23 cellular contexts compared by ENCODE assay signal in genomic region chr1:70656371-70656770, GRCh38.
"Had no signal": no experiment of that assay in that cellular context is flagged by ENCODE, and none has a peak within 500 bp of the region (broad histone marks: within the 10 kb centered on the region; RNA-seq: fewer than 3 reads in every experiment).

No MANE protein-coding gene starts in this region.

- FAIRE-seq: keratinocyte had no signal

- H3K4me3 ChIP-seq: adrenal gland, cardiac muscle cell, colonic mucosa, gastrocnemius medialis, suprapubic skin, tibial artery, upper lobe of right lung had no signal

- DNase-seq: activated B cell treated with CpG ODN at 0.5 μM for 24 hours; activated effector memory CD4-positive, alpha-beta T cell treated with Interleukin-2 at 50 U/mL for 16 hours; activated naive CD4-positive, alpha-beta T cell treated with Interleukin-2 at 50 U/mL for 16 hours; adrenal gland; aorta; cerebellar nuclear complex; colonic mucosa; effector CD8-positive, alpha-beta T cell; gastrocnemius medialis; glutamatergic neuron; left cardiac atrium; left ventricle myocardium superior; posterior cingulate gyrus; right cardiac atrium; stimulated activated CD4-positive, alpha-beta T cell treated with anti-CD3 and anti-CD28 coated beads, Interleukin-15, amount 100 ng/mL, for 24 hours; stimulated activated CD4-positive, alpha-beta T cell treated with anti-CD3 and anti-CD28 coated beads, Interleukin-2, amount 100 ng/mL, for 24 hours; stimulated activated naive CD4-positive, alpha-beta T cell; tibial artery; upper lobe of right lung had no signal

- H3K4me1 ChIP-seq: adrenal gland, colonic mucosa, gastrocnemius medialis, suprapubic skin, tibial artery, upper lobe of right lung had no signal

- H3K9me3 ChIP-seq: adrenal gland, colonic mucosa, gastrocnemius medialis, suprapubic skin, tibial artery, upper lobe of right lung had no signal

- H3K27me3 ChIP-seq: adrenal gland, cardiac muscle cell, colonic mucosa, gastrocnemius medialis, suprapubic skin, tibial artery, upper lobe of right lung had no signal

- ATAC-seq: gastrocnemius medialis, left cardiac atrium, left ventricle myocardium superior, right cardiac atrium, upper lobe of right lung had no signal

- H3K27ac ChIP-seq: adrenal gland, cardiac muscle cell, colonic mucosa, epithelial cell of prostate, gastrocnemius medialis, suprapubic skin, tibial artery, upper lobe of right lung had no signal

- H3K36me3 ChIP-seq: adrenal gland, colonic mucosa, gastrocnemius medialis, suprapubic skin, tibial artery, upper lobe of right lung had no signal
